Comparison of ENCODE assay signal across 8 cellular contexts in genomic region chr14:64755661-64756265, GRCh38. TPM values are rescaled to one million over a fixed set of nuclear protein-coding genes. Genes with fewer than 3 reads are reported as not detected.
DNase-seq lines count a peak whose midpoint lies in the region; ATAC-seq and TF ChIP-seq lines count a peak whose summit lies in the region.

No MANE protein-coding gene starts in this region.

- no peaks in the 10 kb centered on the region for H3K27me3 ChIP-seq in MG63

- H3K4me3 ChIP-seq in skin epidermis = no peak overlapping the region
- no peak overlapping the region for H3K4me3 ChIP-seq in MG63

- H3K9me3 ChIP-seq in MG63 = no peaks in the 10 kb centered on the region

- H3K9me3 Mint-ChIP-seq in activated naive CD4-positive, alpha-beta T cell treated with anti-CD3 and anti-CD28 coated beads, Interleukin-2, amount 10 ng/mL, durations not matched to agents 7 days and 5 days = no peaks in the 10 kb centered on the region
- H3K9me3 Mint-ChIP-seq in stimulated activated naive B cell treated with anti-CD40 and anti-IgM and Interleukin-4, amounts not matched to agents 10 μg/mL and 1 μg/mL and 100 μg/mL, for 72 hours = no peaks in the 10 kb centered on the region

- CTCF ChIA-PET in RWPE1 (lab: Yijun Ruan, JAX) = interaction anchor here (0.5 kb wide), 1 partner anchor 42 kb away, joined by 3 read pairs; no protein-coding TSS in a partner anchor
- CTCF ChIA-PET in activated naive CD4-positive, alpha-beta T cell treated with anti-CD3 and anti-CD28 coated beads, Interleukin-2, amount 10 ng/mL, durations not matched to agents 7 days and 5 days (lab: Charles Lee) = no interaction called here

- peak overlapping the region; percentile 25 for H3K27ac Mint-ChIP-seq in activated naive CD4-positive, alpha-beta T cell treated with anti-CD3 and anti-CD28 coated beads, Interleukin-2, amount 10 ng/mL, durations not matched to agents 7 days and 5 days
- H3K27ac Mint-ChIP-seq in stimulated activated naive B cell treated with anti-CD40 and anti-IgM and Interleukin-4, amounts not matched to agents 10 μg/mL and 1 μg/mL and 100 μg/mL, for 72 hours = no peak overlapping the region

- H3K27me3 Mint-ChIP-seq in activated naive CD4-positive, alpha-beta T cell treated with anti-CD3 and anti-CD28 coated beads, Interleukin-2, amount 10 ng/mL, durations not matched to agents 7 days and 5 days = peaks cover 74% of the 10 kb centered on the region
- H3K27me3 Mint-ChIP-seq in stimulated activated naive B cell treated with anti-CD40 and anti-IgM and Interleukin-4, amounts not matched to agents 10 μg/mL and 1 μg/mL and 100 μg/mL, for 72 hours = peaks cover 13 to 21% of the 10 kb centered on the region in 2 donors

- no peak for TF ChIP-seq CTCF in RWPE1 (conservative IDR thresholded peaks at IDR 0.05; ENCODE audit: low read depth)
- TF ChIP-seq CTCF in omental fat pad (IDR thresholded peaks at IDR 0.05) = no peak

- no peaks in the 10 kb centered on the region for H3K36me3 Mint-ChIP-seq in activated naive CD4-positive, alpha-beta T cell treated with anti-CD3 and anti-CD28 coated beads, Interleukin-2, amount 10 ng/mL, durations not matched to agents 7 days and 5 days
- no peaks in the 10 kb centered on the region for H3K36me3 Mint-ChIP-seq in stimulated activated naive B cell treated with anti-CD40 and anti-IgM and Interleukin-4, amounts not matched to agents 10 μg/mL and 1 μg/mL and 100 μg/mL, for 72 hours

- H3K27ac ChIP-seq in RWPE1 (peak overlapping the region; percentile 99), skin epidermis (peak overlapping the region in 13 of 21 experiments; percentile 10 to 89 (median 65))

- H3K36me3 ChIP-seq in MG63 = no peaks in the 10 kb centered on the region

- DNase-seq in EL (peak; percentile 44), RWPE1 (ENCODE audit: low spot score) (peak; percentile 86), SKM-1 (lab: John Stamatoyannopoulos, UW; ENCODE audit: unreplicated experiment) (no peak), MG63 (no peak), omental fat pad (ENCODE audit: low spot score) (no peak)
- peak; percentile 58 for DNase-seq in activated naive CD4-positive, alpha-beta T cell treated with anti-CD3 and anti-CD28 coated beads, Interleukin-2, amount 10 ng/mL, durations not matched to agents 7 days and 5 days
- DNase-seq in stimulated activated naive B cell treated with anti-CD40 and anti-IgM and Interleukin-4, amounts not matched to agents 10 μg/mL and 1 μg/mL and 100 μg/mL, for 72 hours = no peak

- ATAC-seq in stimulated activated naive B cell treated with anti-CD40 and anti-IgM and Interleukin-4, amounts not matched to agents 10 μg/mL and 1 μg/mL and 100 μg/mL, for 72 hours (replicated peaks) = no peak
- no peak for ATAC-seq in omental fat pad (ENCODE audit: low FRiP score)

- H3K4me1 Mint-ChIP-seq in activated naive CD4-positive, alpha-beta T cell treated with anti-CD3 and anti-CD28 coated beads, Interleukin-2, amount 10 ng/mL, durations not matched to agents 7 days and 5 days = peaks cover 37% of the 10 kb centered on the region
- H3K4me1 Mint-ChIP-seq in stimulated activated naive B cell treated with anti-CD40 and anti-IgM and Interleukin-4, amounts not matched to agents 10 μg/mL and 1 μg/mL and 100 μg/mL, for 72 hours = no peaks in the 10 kb centered on the region

- POLR2A ChIA-PET in RWPE1 (lab: Yijun Ruan, JAX; ENCODE audit: low non-redundant PET) = no interaction called here

- H3K4me3 Mint-ChIP-seq in activated naive CD4-positive, alpha-beta T cell treated with anti-CD3 and anti-CD28 coated beads, Interleukin-2, amount 10 ng/mL, durations not matched to agents 7 days and 5 days = no peak overlapping the region
- H3K4me3 Mint-ChIP-seq in stimulated activated naive B cell treated with anti-CD40 and anti-IgM and Interleukin-4, amounts not matched to agents 10 μg/mL and 1 μg/mL and 100 μg/mL, for 72 hours = no peak overlapping the region

RNA-seq across cellular contexts. Expression of gene PLEKHG3, which starts 51.5 kb away (rescaled TPM):
- 20.2 and 24.1 TPM in 2 replicates for total RNA-seq in MG63 (2014; rRNA removed; shearing (Covaris generic); ENCODE audit: low replicate concordance)
- 10 to 100 TPM; 29.6 to 45.9 (median 37.5) TPM for total RNA-seq in omental fat pad

Comparison
In these comparisons a context has a peak if more than half of its experiments do, and no peak if none do; other contexts are left out.
1. DNase-seq: peak in EL (single experiment), RWPE1 (single experiment) and activated naive CD4-positive, alpha-beta T cell treated with anti-CD3 and anti-CD28 coated beads, Interleukin-2, amount 10 ng/mL, durations not matched to agents 7 days and 5 days (single experiment); none in SKM-1 (single experiment), MG63 (single experiment), stimulated activated naive B cell treated with anti-CD40 and anti-IgM and Interleukin-4, amounts not matched to agents 10 μg/mL and 1 μg/mL and 100 μg/mL, for 72 hours (single experiment) and omental fat pad (single experiment).